ENCODE assay signal across 10 cellular contexts in the genomic region with DNA sequence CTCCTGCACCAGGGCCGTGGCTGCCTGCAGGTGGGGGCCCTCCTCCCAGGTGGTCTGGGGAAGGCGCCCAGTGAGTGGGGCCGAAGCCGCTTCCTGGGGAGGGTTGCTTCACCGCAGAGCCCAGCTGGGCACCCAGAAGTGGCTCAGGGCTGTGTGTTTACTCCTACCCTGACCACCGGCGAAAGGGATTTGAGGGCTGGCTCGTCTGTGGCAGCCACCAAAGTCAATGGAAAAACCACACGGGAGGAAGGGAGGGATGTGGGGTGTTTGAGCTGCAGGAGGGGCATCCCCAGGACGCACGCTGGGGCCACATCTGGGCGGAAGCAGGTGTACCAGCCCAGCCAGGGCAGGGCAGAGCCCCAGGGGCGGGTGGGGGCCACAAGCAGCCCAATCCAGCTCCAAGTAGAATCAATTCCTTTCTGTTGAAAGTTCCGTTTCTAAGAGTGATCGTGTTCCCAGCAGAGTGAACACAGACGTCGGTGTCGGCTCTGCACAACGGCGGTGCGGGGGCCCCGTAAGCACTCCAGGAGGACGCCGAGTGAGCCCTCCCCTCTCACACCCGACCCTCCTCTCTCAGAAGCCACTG.
DNase-seq lines count a peak whose midpoint lies in the region; ATAC-seq and TF ChIP-seq lines count a peak whose summit lies in the region.
"Had no signal": no experiment of that assay in that cellular context is flagged by ENCODE, and none has a peak within 500 bp of the region (broad histone marks: within the 10 kb centered on the region; RNA-seq: fewer than 3 reads in every experiment).

No MANE protein-coding gene starts in this region.

- no peaks in the 10 kb centered on the region for H3K36me3 Mint-ChIP-seq in CD4-positive, alpha-beta T cell (ENCODE audit: low read depth)
- H3K36me3 Mint-ChIP-seq in GM23338 (ENCODE audit: low read depth) = peaks cover 3% of the 10 kb centered on the region; the same call in 2 of the 3 replicates
- H3K36me3 Mint-ChIP-seq in activated naive CD8-positive, alpha-beta T cell treated with anti-CD3 and anti-CD28 coated beads, Interleukin-2, amount 50 U/mL, for 24 hours (ENCODE audit: low read depth) = peaks cover 6% of the 10 kb centered on the region
- no peaks in the 10 kb centered on the region for H3K36me3 Mint-ChIP-seq in nephron (ENCODE audit: low read depth)

- H3K27me3 ChIP-seq in CD4-positive, alpha-beta T cell (ENCODE audit: control insufficient read depth, insufficient read depth, low read length) = no peaks in the 10 kb centered on the region
- no peaks in the 10 kb centered on the region for H3K27me3 ChIP-seq in GM23338 (ENCODE audit: insufficient read depth)
- H3K27me3 ChIP-seq: testis had no signal

- no peaks in the 10 kb centered on the region for H3K79me2 ChIP-seq in GM23338 (replicated peaks; ENCODE audit: insufficient read depth)

- 35 to 41% methylated on average over 25 of the region's 25 CpGs for WGBS in lower leg skin, 2 donors

- no peaks in the 10 kb centered on the region for H3F3A ChIP-seq in GM23338 (replicated peaks; ENCODE audit: low read depth)

- H4K20me1 ChIP-seq in GM23338 (replicated peaks; ENCODE audit: insufficient read depth) = no peaks in the 10 kb centered on the region

- intact Hi-C loops in CD4-positive, alpha-beta T cell (cut with DNase I, micrococcal nuclease) = loop anchor here in 1 of 2 experiments (5.0 kb wide), 1 partner anchor 262 kb away; no protein-coding TSS in a partner anchor
- intact Hi-C loops in lower leg skin (cut with DNase I; ENCODE audit: low total_unique reads) = no loop called here

- POLR2A ChIA-PET in CD4-positive, alpha-beta T cell (lab: Charles Lee) = interaction anchor here (1.6 to 2.2 kb wide), 2 partner anchors 8 to 21 kb away, joined by 4 to 17 read pairs; no protein-coding TSS in a partner anchor

- CTCF ChIA-PET in CD4-positive, alpha-beta T cell (lab: Charles Lee) = no interaction called here

- H2AFZ ChIP-seq in GM23338 = peak overlapping the region; percentile 83; the same call in 1 of the 2 replicates

- H3K4me2 ChIP-seq in GM23338 = no peak overlapping the region

- H3K27ac Mint-ChIP-seq in CD4-positive, alpha-beta T cell = peak overlapping the region; percentile 95
- no peak overlapping the region for H3K27ac Mint-ChIP-seq in GM23338
- peak overlapping the region; percentile 82 for H3K27ac Mint-ChIP-seq in activated naive CD8-positive, alpha-beta T cell treated with anti-CD3 and anti-CD28 coated beads, Interleukin-2, amount 50 U/mL, for 24 hours
- peak overlapping the region in 2 of 3 experiments; percentile 23 to 71 for H3K27ac Mint-ChIP-seq in nephron
- H3K27ac Mint-ChIP-seq: mesothelial cell of epicardium had no signal

- no peak for TF ChIP-seq POLR2A in lower leg skin (IDR thresholded peaks at IDR 0.05)

- ATAC-seq in CD4-positive, alpha-beta T cell (ENCODE audit: poor library complexity) = peak; percentile 10
- peak; percentile 18 for ATAC-seq in GM23338
- peak; percentile 37 for ATAC-seq in activated naive CD8-positive, alpha-beta T cell treated with anti-CD3 and anti-CD28 coated beads, Interleukin-2, amount 50 U/mL, for 24 hours
- no peak for ATAC-seq in SK-N-SH treated with all-trans-retinoic acid at 6 μM for 48 hours

- H3K4me3 ChIP-seq in GM23338 (no peak overlapping the region), lower leg skin (ENCODE audit: low read depth, poor library complexity, severe bottlenecking) (no peak overlapping the region)
- H3K4me3 ChIP-seq: testis had no signal

- no peak for TF ChIP-seq CTCF in CD4-positive, alpha-beta T cell (IDR thresholded peaks at IDR 0.05)
- TF ChIP-seq CTCF in GM23338 (conservative IDR thresholded peaks at IDR 0.05; ENCODE audit: low read depth in 2 of 2) (no peak), nephron (IDR thresholded peaks at IDR 0.05; ENCODE audit: unreplicated experiment in 3 of 3) (no peak), lower leg skin (IDR thresholded peaks at IDR 0.05) (no peak)

- peak overlapping the region; percentile 87 for H3K4me3 Mint-ChIP-seq in CD4-positive, alpha-beta T cell
- H3K4me3 Mint-ChIP-seq in GM23338 (no peak overlapping the region), nephron (peak overlapping the region in 2 of 3 experiments; percentile 42 to 50)
- peak overlapping the region; percentile 63 for H3K4me3 Mint-ChIP-seq in activated naive CD8-positive, alpha-beta T cell treated with anti-CD3 and anti-CD28 coated beads, Interleukin-2, amount 50 U/mL, for 24 hours
- H3K4me3 Mint-ChIP-seq: mesothelial cell of epicardium had no signal

- H3K9me3 Mint-ChIP-seq in CD4-positive, alpha-beta T cell = no peaks in the 10 kb centered on the region
- H3K9me3 Mint-ChIP-seq in GM23338 = no peaks in the 10 kb centered on the region; the same call in 2 of the 3 replicates
- peaks cover 5% of the 10 kb centered on the region for H3K9me3 Mint-ChIP-seq in activated naive CD8-positive, alpha-beta T cell treated with anti-CD3 and anti-CD28 coated beads, Interleukin-2, amount 50 U/mL, for 24 hours
- peaks cover 3% of the 10 kb centered on the region for H3K9me3 Mint-ChIP-seq in nephron

- H3K9me2 ChIP-seq in GM23338 (ENCODE audit: insufficient read depth) = no peaks in the 10 kb centered on the region

- H3K4me1 Mint-ChIP-seq in CD4-positive, alpha-beta T cell (ENCODE audit: low read depth) = peaks cover 52% of the 10 kb centered on the region
- H3K4me1 Mint-ChIP-seq in GM23338 (peaks cover 13% of the 10 kb centered on the region), nephron (peaks cover 30% of the 10 kb centered on the region)
- peaks cover 43% of the 10 kb centered on the region for H3K4me1 Mint-ChIP-seq in activated naive CD8-positive, alpha-beta T cell treated with anti-CD3 and anti-CD28 coated beads, Interleukin-2, amount 50 U/mL, for 24 hours

- DNase-seq in CD4-positive, alpha-beta T cell = no peak
- DNase-seq in GM23338 (ENCODE audit: low spot score) (no peak), NCI-H446 treated with DMSO at 0.1 percent for 48 hours (lab: John Stamatoyannopoulos, UW) (no peak), lower leg skin (ENCODE audit: low spot score in 2 of 2) (no peak)
- DNase-seq in activated naive CD8-positive, alpha-beta T cell treated with anti-CD3 and anti-CD28 coated beads, Interleukin-2, amount 50 U/mL, for 24 hours = peak; percentile 47
- DNase-seq: RPMI8226, testis had no signal

- no peaks in the 10 kb centered on the region for H3K27me3 Mint-ChIP-seq in CD4-positive, alpha-beta T cell
- H3K27me3 Mint-ChIP-seq in GM23338 (ENCODE audit: insufficient read depth, low read depth, poor library complexity) = no peaks in the 10 kb centered on the region
- H3K27me3 Mint-ChIP-seq in activated naive CD8-positive, alpha-beta T cell treated with anti-CD3 and anti-CD28 coated beads, Interleukin-2, amount 50 U/mL, for 24 hours = peaks cover 3% of the 10 kb centered on the region
- H3K27me3 Mint-ChIP-seq in nephron (ENCODE audit: low read depth) = peaks cover 48% of the 10 kb centered on the region

- no peaks in the 10 kb centered on the region for H3K36me3 ChIP-seq in GM23338 (ENCODE audit: insufficient read depth)

- H3K27ac ChIP-seq in CD4-positive, alpha-beta T cell (ENCODE audit: low read depth, low read length) = no peak overlapping the region
- H3K27ac ChIP-seq in GM23338 (ENCODE audit: low read depth) = no peak overlapping the region
- H3K27ac ChIP-seq: testis had no signal

- no peaks in the 10 kb centered on the region for H3K4me1 ChIP-seq in GM23338 (ENCODE audit: insufficient read depth)

- H3K9me3 ChIP-seq in CD4-positive, alpha-beta T cell (ENCODE audit: control insufficient read depth, low read length) = no peaks in the 10 kb centered on the region
- H3K9me3 ChIP-seq: testis had no signal

TF ChIP-seq in GM23338, 12 proteins besides CTCF, POLR2A, EP300 and RAD21 (continues in another document):
- no peak for TF ChIP-seq EZH2 (IDR thresholded peaks at IDR 0.05; ENCODE audit: low read depth, unreplicated experiment)
- TF ChIP-seq POLR2AphosphoS5 (IDR thresholded peaks at IDR 0.05; ENCODE audit: low read depth) = no peak
- no peak for TF ChIP-seq JUNB (IDR thresholded peaks at IDR 0.05; ENCODE audit: unreplicated experiment)

TF ChIP-seq in SK-N-SH treated with all-trans-retinoic acid at 6 μM for 48 hours, 23 proteins besides CTCF, POLR2A, EP300 and RAD21 (continues in another document):
- TF ChIP-seq RARB (CRISPR knock-in tag; IDR thresholded peaks at IDR 0.05) (no peak), ZFP30 (CRISPR knock-in tag; IDR thresholded peaks at IDR 0.05) (no peak), GLIS3 (CRISPR knock-in tag; IDR thresholded peaks at IDR 0.05) (no peak), ZNF565 (CRISPR knock-in tag; conservative IDR thresholded peaks at IDR 0.05; ENCODE audit: low read depth) (no peak), TOX (CRISPR knock-in tag; IDR thresholded peaks at IDR 0.05; ENCODE audit: borderline replicate concordance) (no peak)
- TF ChIP-seq, protein P1, sequence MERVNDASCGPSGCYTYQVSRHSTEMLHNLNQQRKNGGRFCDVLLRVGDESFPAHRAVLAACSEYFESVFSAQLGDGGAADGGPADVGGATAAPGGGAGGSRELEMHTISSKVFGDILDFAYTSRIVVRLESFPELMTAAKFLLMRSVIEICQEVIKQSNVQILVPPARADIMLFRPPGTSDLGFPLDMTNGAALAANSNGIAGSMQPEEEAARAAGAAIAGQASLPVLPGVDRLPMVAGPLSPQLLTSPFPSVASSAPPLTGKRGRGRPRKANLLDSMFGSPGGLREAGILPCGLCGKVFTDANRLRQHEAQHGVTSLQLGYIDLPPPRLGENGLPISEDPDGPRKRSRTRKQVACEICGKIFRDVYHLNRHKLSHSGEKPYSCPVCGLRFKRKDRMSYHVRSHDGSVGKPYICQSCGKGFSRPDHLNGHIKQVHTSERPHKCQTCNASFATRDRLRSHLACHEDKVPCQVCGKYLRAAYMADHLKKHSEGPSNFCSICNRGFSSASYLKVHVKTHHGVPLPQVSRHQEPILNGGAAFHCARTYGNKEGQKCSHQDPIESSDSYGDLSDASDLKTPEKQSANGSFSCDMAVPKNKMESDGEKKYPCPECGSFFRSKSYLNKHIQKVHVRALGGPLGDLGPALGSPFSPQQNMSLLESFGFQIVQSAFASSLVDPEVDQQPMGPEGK (CRISPR knock-in tag; IDR thresholded peaks at IDR 0.05; ENCODE audit: borderline replicate concordance) = no peak
- TF ChIP-seq, protein P2, sequence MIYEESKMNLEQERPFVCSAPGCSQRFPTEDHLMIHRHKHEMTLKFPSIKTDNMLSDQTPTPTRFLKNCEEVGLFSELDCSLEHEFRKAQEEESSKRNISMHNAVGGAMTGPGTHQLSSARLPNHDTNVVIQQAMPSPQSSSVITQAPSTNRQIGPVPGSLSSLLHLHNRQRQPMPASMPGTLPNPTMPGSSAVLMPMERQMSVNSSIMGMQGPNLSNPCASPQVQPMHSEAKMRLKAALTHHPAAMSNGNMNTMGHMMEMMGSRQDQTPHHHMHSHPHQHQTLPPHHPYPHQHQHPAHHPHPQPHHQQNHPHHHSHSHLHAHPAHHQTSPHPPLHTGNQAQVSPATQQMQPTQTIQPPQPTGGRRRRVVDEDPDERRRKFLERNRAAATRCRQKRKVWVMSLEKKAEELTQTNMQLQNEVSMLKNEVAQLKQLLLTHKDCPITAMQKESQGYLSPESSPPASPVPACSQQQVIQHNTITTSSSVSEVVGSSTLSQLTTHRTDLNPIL (CRISPR knock-in tag; IDR thresholded peaks at IDR 0.05; ENCODE audit: low read depth) = no peak
